Comparison of ENCODE assay signal across 1 cellular context in the genomic region with DNA sequence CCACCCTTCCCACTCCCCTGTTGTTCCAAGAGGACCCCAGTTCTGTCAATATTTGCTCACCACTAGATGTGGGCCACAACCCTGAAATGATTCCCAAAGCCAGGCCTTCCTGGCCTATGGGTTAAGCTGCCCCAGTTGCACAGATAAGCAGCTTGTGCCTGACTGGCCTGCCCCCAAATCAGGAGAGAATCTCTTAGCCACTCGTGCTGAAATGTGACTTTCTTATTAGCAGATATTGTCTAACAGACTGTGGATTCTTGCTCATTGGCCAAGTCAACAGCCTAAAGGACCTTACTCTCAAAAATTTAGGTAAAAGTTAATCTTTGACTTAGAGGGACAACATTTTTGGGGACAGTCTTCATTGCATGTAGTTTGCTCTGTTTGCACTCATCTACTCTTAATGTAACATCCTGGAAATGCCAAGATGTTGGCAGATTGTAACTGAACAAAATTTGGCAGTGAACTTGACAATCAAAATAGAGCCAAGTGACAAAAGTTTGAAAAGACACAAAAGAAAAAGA.
TF ChIP-seq lines count a peak whose summit lies in the region.

No MANE protein-coding gene starts in this region.

TF ChIP-seq in HepG2, 621 proteins besides CTCF, POLR2A, EP300 and RAD21 (continued from another document and continues in another):
- 0 out of 2 replicates have a peak, but pooled peaks have one; percentile 7 for TF ChIP-seq SRF (IDR thresholded peaks at IDR 0.05; ENCODE audit: low read depth, low read length)
- peak; percentile 57 for TF ChIP-seq NR2F6 (IDR thresholded peaks at IDR 0.05)
- peak; percentile 63 for TF ChIP-seq NR2F6 (CRISPR knock-in tag; IDR thresholded peaks at IDR 0.05)
- no peak for TF ChIP-seq CHD2 (IDR thresholded peaks at IDR 0.05; ENCODE audit: low read depth, low read length)
- no peak for TF ChIP-seq ZFAT (CRISPR knock-in tag; conservative IDR thresholded peaks at IDR 0.05)
- no peak for TF ChIP-seq CBFB (CRISPR knock-in tag; IDR thresholded peaks at IDR 0.05)
- TF ChIP-seq KAT7 (CRISPR knock-in tag; IDR thresholded peaks at IDR 0.05; ENCODE audit: borderline replicate concordance) = no peak
- no peak for TF ChIP-seq ZNF530 (CRISPR knock-in tag; IDR thresholded peaks at IDR 0.05; ENCODE audit: low read depth)
- TF ChIP-seq, protein P1, sequence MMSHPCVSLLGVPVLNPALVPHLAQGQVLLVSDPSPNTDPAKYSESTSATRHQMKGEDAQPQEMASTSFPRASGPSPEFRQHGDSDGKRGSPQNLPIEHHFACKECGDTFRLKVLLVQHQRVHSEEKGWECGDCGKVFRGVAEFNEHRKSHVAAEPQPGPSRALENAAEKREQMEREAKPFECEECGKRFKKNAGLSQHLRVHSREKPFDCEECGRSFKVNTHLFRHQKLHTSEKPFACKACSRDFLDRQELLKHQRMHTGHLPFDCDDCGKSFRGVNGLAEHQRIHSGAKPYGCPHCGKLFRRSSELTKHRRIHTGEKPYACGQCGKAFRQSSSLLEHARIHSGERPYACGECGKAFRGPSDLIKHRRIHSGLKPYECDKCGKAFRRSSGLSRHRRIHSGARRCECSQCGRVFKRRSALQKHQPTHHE (CRISPR knock-in tag; IDR thresholded peaks at IDR 0.05; ENCODE audit: borderline replicate concordance) = no peak
- no peak for TF ChIP-seq PAF1 (CRISPR knock-in tag; IDR thresholded peaks at IDR 0.05)
- TF ChIP-seq MAFF (IDR thresholded peaks at IDR 0.05; ENCODE audit: low read depth, low read length) = no peak
- TF ChIP-seq, protein P2, sequence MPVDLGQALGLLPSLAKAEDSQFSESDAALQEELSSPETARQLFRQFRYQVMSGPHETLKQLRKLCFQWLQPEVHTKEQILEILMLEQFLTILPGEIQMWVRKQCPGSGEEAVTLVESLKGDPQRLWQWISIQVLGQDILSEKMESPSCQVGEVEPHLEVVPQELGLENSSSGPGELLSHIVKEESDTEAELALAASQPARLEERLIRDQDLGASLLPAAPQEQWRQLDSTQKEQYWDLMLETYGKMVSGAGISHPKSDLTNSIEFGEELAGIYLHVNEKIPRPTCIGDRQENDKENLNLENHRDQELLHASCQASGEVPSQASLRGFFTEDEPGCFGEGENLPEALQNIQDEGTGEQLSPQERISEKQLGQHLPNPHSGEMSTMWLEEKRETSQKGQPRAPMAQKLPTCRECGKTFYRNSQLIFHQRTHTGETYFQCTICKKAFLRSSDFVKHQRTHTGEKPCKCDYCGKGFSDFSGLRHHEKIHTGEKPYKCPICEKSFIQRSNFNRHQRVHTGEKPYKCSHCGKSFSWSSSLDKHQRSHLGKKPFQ (CRISPR knock-in tag; IDR thresholded peaks at IDR 0.05; ENCODE audit: insufficient replicate concordance) = no peak
- TF ChIP-seq TBX3 (IDR thresholded peaks at IDR 0.05; ENCODE audit: borderline replicate concordance) = peak; percentile 49; the same call in 1 of the 2 replicates
- no peak for TF ChIP-seq PREB (CRISPR knock-in tag; IDR thresholded peaks at IDR 0.05)
- no peak for TF ChIP-seq E2F5 (CRISPR knock-in tag; conservative IDR thresholded peaks at IDR 0.05)
- TF ChIP-seq SP5 (CRISPR knock-in tag; IDR thresholded peaks at IDR 0.05; ENCODE audit: borderline replicate concordance, low read depth) = 0 out of 2 replicates have a peak, but pooled peaks have one; percentile 31
- TF ChIP-seq ZNF7 (CRISPR knock-in tag; IDR thresholded peaks at IDR 0.05) = no peak
- peak; percentile 63; the same call in 1 of the 2 replicates for TF ChIP-seq ETV5 (CRISPR knock-in tag; IDR thresholded peaks at IDR 0.05; ENCODE audit: borderline replicate concordance)
- TF ChIP-seq SNAPC2 (CRISPR knock-in tag; IDR thresholded peaks at IDR 0.05) = no peak
- no peak for TF ChIP-seq ZNF17 (CRISPR knock-in tag; IDR thresholded peaks at IDR 0.05)
- no peak for TF ChIP-seq ZNF615 (CRISPR knock-in tag; IDR thresholded peaks at IDR 0.05; ENCODE audit: borderline replicate concordance)
- TF ChIP-seq ZNF616 (CRISPR knock-in tag; IDR thresholded peaks at IDR 0.05; ENCODE audit: low read depth) = no peak
- TF ChIP-seq RFXAP (CRISPR knock-in tag; IDR thresholded peaks at IDR 0.05; ENCODE audit: borderline replicate concordance) = peak; percentile 99
- TF ChIP-seq BRCA1 (CRISPR knock-in tag; IDR thresholded peaks at IDR 0.05) = no peak
- TF ChIP-seq ATF7-NPFF (CRISPR knock-in tag; IDR thresholded peaks at IDR 0.05; ENCODE audit: low read depth) = no peak
- TF ChIP-seq, protein P3, sequence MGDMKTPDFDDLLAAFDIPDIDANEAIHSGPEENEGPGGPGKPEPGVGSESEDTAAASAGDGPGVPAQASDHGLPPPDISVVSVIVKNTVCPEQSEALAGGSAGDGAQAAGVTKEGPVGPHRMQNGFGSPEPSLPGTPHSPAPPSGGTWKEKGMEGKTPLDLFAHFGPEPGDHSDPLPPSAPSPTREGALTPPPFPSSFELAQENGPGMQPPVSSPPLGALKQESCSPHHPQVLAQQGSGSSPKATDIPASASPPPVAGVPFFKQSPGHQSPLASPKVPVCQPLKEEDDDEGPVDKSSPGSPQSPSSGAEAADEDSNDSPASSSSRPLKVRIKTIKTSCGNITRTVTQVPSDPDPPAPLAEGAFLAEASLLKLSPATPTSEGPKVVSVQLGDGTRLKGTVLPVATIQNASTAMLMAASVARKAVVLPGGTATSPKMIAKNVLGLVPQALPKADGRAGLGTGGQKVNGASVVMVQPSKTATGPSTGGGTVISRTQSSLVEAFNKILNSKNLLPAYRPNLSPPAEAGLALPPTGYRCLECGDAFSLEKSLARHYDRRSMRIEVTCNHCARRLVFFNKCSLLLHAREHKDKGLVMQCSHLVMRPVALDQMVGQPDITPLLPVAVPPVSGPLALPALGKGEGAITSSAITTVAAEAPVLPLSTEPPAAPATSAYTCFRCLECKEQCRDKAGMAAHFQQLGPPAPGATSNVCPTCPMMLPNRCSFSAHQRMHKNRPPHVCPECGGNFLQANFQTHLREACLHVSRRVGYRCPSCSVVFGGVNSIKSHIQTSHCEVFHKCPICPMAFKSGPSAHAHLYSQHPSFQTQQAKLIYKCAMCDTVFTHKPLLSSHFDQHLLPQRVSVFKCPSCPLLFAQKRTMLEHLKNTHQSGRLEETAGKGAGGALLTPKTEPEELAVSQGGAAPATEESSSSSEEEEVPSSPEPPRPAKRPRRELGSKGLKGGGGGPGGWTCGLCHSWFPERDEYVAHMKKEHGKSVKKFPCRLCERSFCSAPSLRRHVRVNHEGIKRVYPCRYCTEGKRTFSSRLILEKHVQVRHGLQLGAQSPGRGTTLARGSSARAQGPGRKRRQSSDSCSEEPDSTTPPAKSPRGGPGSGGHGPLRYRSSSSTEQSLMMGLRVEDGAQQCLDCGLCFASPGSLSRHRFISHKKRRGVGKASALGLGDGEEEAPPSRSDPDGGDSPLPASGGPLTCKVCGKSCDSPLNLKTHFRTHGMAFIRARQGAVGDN (CRISPR knock-in tag; IDR thresholded peaks at IDR 0.05) = no peak
- TF ChIP-seq ATAD3A (CRISPR knock-in tag; IDR thresholded peaks at IDR 0.05) = no peak
- peak; percentile 37; the same call in 1 of the 2 replicates for TF ChIP-seq ERF (CRISPR knock-in tag; IDR thresholded peaks at IDR 0.05)
- no peak for TF ChIP-seq MTF1 (CRISPR knock-in tag; IDR thresholded peaks at IDR 0.05)
- TF ChIP-seq ELF1 (CRISPR knock-in tag; IDR thresholded peaks at IDR 0.05) = peak; percentile 13; the same call in 1 of the 2 replicates
- TF ChIP-seq SP2 (CRISPR knock-in tag; IDR thresholded peaks at IDR 0.05) = 0 out of 2 replicates have a peak, but pooled peaks have one; percentile 31
- no peak for TF ChIP-seq ZNF564 (CRISPR knock-in tag; IDR thresholded peaks at IDR 0.05)
- TF ChIP-seq HHEX (CRISPR knock-in tag; IDR thresholded peaks at IDR 0.05) = no peak
- no peak for TF ChIP-seq ONECUT2 (CRISPR knock-in tag; IDR thresholded peaks at IDR 0.05)
- TF ChIP-seq RARA (CRISPR knock-in tag; IDR thresholded peaks at IDR 0.05) = peak; percentile 83
- TF ChIP-seq TCF7 (IDR thresholded peaks at IDR 0.05; ENCODE audit: low read depth) = peak; percentile 34; the same call in 1 of the 2 replicates
- peak; percentile 79 for TF ChIP-seq SAP130 (CRISPR knock-in tag; IDR thresholded peaks at IDR 0.05; ENCODE audit: low read depth)
- TF ChIP-seq ZMYM3 (CRISPR knock-in tag; IDR thresholded peaks at IDR 0.05) = no peak; the same call in 1 of the 2 replicates
- peak; percentile 93 for TF ChIP-seq ZMYM4 (CRISPR knock-in tag; IDR thresholded peaks at IDR 0.05)
- no peak for TF ChIP-seq ZSCAN30 (CRISPR knock-in tag; IDR thresholded peaks at IDR 0.05)
- no peak for TF ChIP-seq POLR2G (IDR thresholded peaks at IDR 0.05; ENCODE audit: low read depth, low read length)
- peak; percentile 16 for TF ChIP-seq YY1 (IDR thresholded peaks at IDR 0.05; ENCODE audit: insufficient read depth, insufficient replicate concordance, low read depth, low read length)
- TF ChIP-seq TCF7L2 (IDR thresholded peaks at IDR 0.05; ENCODE audit: low read depth, low read length) = no peak
- TF ChIP-seq SAFB2 (CRISPR knock-in tag; IDR thresholded peaks at IDR 0.05; ENCODE audit: borderline replicate concordance, low read depth) = no peak
- 0 out of 2 replicates have a peak, but pooled peaks have one; percentile 28 for TF ChIP-seq KDM2A (CRISPR knock-in tag; IDR thresholded peaks at IDR 0.05; ENCODE audit: borderline replicate concordance, low read depth)
- TF ChIP-seq SRY (CRISPR knock-in tag; IDR thresholded peaks at IDR 0.05) = no peak
- TF ChIP-seq ZNF691 (CRISPR knock-in tag; IDR thresholded peaks at IDR 0.05; ENCODE audit: borderline replicate concordance, low read depth) = no peak
- TF ChIP-seq CCDC6 (CRISPR knock-in tag; IDR thresholded peaks at IDR 0.05) = peak; percentile 78; the same call in 1 of the 2 replicates
- TF ChIP-seq ZNF234 (CRISPR knock-in tag; conservative IDR thresholded peaks at IDR 0.05) = no peak
- no peak for TF ChIP-seq HIVEP1 (CRISPR knock-in tag; IDR thresholded peaks at IDR 0.05)
- no peak for TF ChIP-seq ZNF337 (CRISPR knock-in tag; IDR thresholded peaks at IDR 0.05; ENCODE audit: borderline replicate concordance, low read depth)
- TF ChIP-seq ZNF75D (CRISPR knock-in tag; IDR thresholded peaks at IDR 0.05; ENCODE audit: borderline replicate concordance) = no peak
- no peak for TF ChIP-seq MXD3 (CRISPR knock-in tag; IDR thresholded peaks at IDR 0.05)
- TF ChIP-seq MAFK (conservative IDR thresholded peaks at IDR 0.05 in 1 of 2, IDR thresholded peaks at IDR 0.05 in 1 of 2; ENCODE audit: low read length in 2 of 2) = no peak
- TF ChIP-seq SMYD3 (CRISPR knock-in tag; IDR thresholded peaks at IDR 0.05) = peak; percentile 68; the same call in 1 of the 2 replicates
- TF ChIP-seq TCF12 (IDR thresholded peaks at IDR 0.05) = no peak
- TF ChIP-seq TCF12 (CRISPR knock-in tag; IDR thresholded peaks at IDR 0.05) = no peak
- peak; percentile 82 for TF ChIP-seq RXRB (CRISPR knock-in tag; IDR thresholded peaks at IDR 0.05; ENCODE audit: borderline replicate concordance)
- TF ChIP-seq SOX6 (IDR thresholded peaks at IDR 0.05) = no peak
- TF ChIP-seq SOX6 (CRISPR knock-in tag; IDR thresholded peaks at IDR 0.05) = peak; percentile 97
- no peak for TF ChIP-seq PLRG1 (conservative IDR thresholded peaks at IDR 0.05)
- TF ChIP-seq ZNF205 (CRISPR knock-in tag; IDR thresholded peaks at IDR 0.05) = 0 out of 2 replicates have a peak, but pooled peaks have one; percentile 21
- 0 out of 2 replicates have a peak, but pooled peaks have one; percentile 46 for TF ChIP-seq ZNF343 (CRISPR knock-in tag; IDR thresholded peaks at IDR 0.05)
- TF ChIP-seq ARID3A (IDR thresholded peaks at IDR 0.05; ENCODE audit: low read depth, low read length) = peak; percentile 57
- peak; percentile 55; the same call in 1 of the 2 replicates for TF ChIP-seq MYPOP (CRISPR knock-in tag; IDR thresholded peaks at IDR 0.05)
- no peak for TF ChIP-seq ZNF296 (CRISPR knock-in tag; conservative IDR thresholded peaks at IDR 0.05)
